In the genomic region with DNA sequence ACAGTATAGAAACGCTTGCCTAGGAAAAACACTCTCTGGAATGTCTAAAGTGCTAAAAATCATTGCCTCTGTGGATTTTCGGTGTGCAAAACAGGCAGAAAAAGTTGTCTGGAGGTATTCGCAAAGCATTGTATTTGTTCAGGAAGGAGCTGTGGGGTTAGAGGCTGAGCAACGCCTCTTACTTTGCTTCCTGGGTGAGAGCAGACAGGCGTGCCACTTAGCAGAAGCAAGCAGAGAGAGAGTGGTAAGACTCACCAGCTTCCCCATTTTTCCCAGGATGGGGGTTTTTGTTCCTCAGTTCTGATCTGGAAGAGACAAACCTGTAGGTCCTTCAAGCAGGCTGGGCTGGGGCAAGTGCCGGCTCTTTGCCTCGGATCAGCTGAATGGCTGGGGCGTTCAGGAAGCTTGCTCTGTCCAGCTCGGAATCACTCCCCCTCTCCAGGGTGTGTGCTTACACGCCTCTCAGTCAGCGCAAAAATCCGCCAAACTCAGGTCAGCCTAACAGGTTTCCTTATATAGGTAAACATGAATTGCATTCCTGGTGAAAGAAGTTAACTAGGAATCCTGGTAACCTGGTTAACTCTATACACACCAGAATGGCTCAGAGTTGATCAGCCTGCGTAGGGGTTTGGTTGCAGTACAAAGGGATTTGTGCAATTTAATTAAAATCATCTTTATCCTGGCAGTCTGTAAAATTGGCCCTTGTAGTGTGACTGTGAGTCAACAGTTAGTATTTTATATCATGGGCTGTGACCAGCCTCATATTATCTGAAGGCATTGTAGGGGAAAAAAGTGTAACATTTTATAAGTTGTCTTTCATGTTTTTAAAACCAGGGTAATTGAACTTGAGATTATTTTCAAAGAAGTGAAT, we compare ENCODE assay signal across 8 cellular contexts.
DNase-seq lines count a peak whose midpoint lies in the region; ATAC-seq and TF ChIP-seq lines count a peak whose summit lies in the region.

No MANE protein-coding gene starts in this region.

- peak overlapping the region; percentile 90 for H3K4me2 ChIP-seq in PC-9

- TF ChIP-seq CTCF in PC-9 (conservative IDR thresholded peaks at IDR 0.05) (no peak), foreskin fibroblast (IDR thresholded peaks at IDR 0.05; ENCODE audit: low read depth, low read length) (no peak), GM20000 (IDR thresholded peaks at IDR 0.05; ENCODE audit: extremely low read depth, missing control alignments) (no peak)

- intact Hi-C loops in PC-9 (cut with micrococcal nuclease; ENCODE audit: unreplicated experiment) = loop anchor here (5.0 kb wide), 1 partner anchor 279 kb away; a partner anchor contains a TSS

- TSS peak; percentile 74 for BruUV-seq in PC-9 (replicated peaks; lab: Mats Ljungman, UMichigan)

- H3K9me2 ChIP-seq in PC-9 (ENCODE audit: insufficient read depth) = no peaks in the 10 kb centered on the region

- H3K27me3 ChIP-seq in PC-9 (ENCODE audit: insufficient read depth, low read depth) (no peaks in the 10 kb centered on the region), neuron (ENCODE audit: insufficient read depth, low read length) (no peaks in the 10 kb centered on the region)

- CTCF ChIA-PET in PC-9 (lab: Charles Lee) = interaction anchor here (0.6 kb wide), 1 partner anchor 844 kb away, joined by 3 read pairs; no protein-coding TSS in a partner anchor

- peak overlapping the region; percentile 73 for H3K27ac ChIP-seq in PC-9

- ATAC-seq in GM21515 (IDR thresholded peaks at IDR 0.05; ENCODE audit: unreplicated experiment) (no peak), HG03571 (IDR thresholded peaks at IDR 0.05; ENCODE audit: unreplicated experiment) (no peak)

- H3K9me3 ChIP-seq in PC-9 (ENCODE audit: insufficient read depth, low read depth) (no peaks in the 10 kb centered on the region), neuron (ENCODE audit: low read length) (no peaks in the 10 kb centered on the region)

- peaks cover 12% of the 10 kb centered on the region; the same call in 1 of the 2 replicates for H3F3A ChIP-seq in PC-9 (ENCODE audit: insufficient read depth, low read depth)

- no peaks in the 10 kb centered on the region for H3K79me2 ChIP-seq in PC-9 (ENCODE audit: low read depth)

- H4K20me1 ChIP-seq in PC-9 (ENCODE audit: insufficient read depth) = no peaks in the 10 kb centered on the region

- H3K4me3 ChIP-seq in PC-9 (peak overlapping the region; percentile 73), foreskin fibroblast (ENCODE audit: low read depth in 1 of 2, low read length in 2 of 2) (peak overlapping the region; percentile 29 to 51), neuron (ENCODE audit: low read length) (peak overlapping the region; percentile 49)

- H2AFZ ChIP-seq in PC-9 (peak overlapping the region; percentile 82), neuron (ENCODE audit: low read depth, low read length) (peak overlapping the region; percentile 31)

- POLR2A ChIA-PET in PC-9 (lab: Charles Lee; ENCODE audit: unreplicated experiment) = interaction anchor here (0.5 kb wide), 1 partner anchor 816 kb away, joined by 8 read pairs; no protein-coding TSS in a partner anchor

- peaks cover 22% of the 10 kb centered on the region for H3K4me1 ChIP-seq in PC-9 (replicated peaks; ENCODE audit: insufficient read depth)
- H3K4me1 ChIP-seq in neuron (ENCODE audit: insufficient read depth, low read length) = peaks cover 12% of the 10 kb centered on the region

- no peaks in the 10 kb centered on the region for H3K36me3 ChIP-seq in PC-9 (ENCODE audit: low read depth)
- no peaks in the 10 kb centered on the region for H3K36me3 ChIP-seq in neuron (ENCODE audit: insufficient read depth, low read length)

- DNase-seq in DMS153 treated with DMSO at 0.1 percent for 48 hours (lab: John Stamatoyannopoulos, UW; ENCODE audit: unreplicated experiment) (peak; percentile 18), PC-9 (peak; percentile 64 to 86), foreskin fibroblast (peak in 1 of 2 donors; percentile 34), GM20000 (ENCODE audit: low spot score) (no peak)
- no peak for DNase-seq in activated T-cell treated with anti-CD3 and anti-CD28 coated beads, Interleukin-2, amount 50 U/mL, for 48 hours

Comparison
In these comparisons a context has a peak if more than half of its experiments do, and no peak if none do; other contexts are left out.
1. DNase-seq: peak in DMS153 treated with DMSO at 0.1 percent for 48 hours (single experiment) and PC-9 (2 of 2); none in activated T-cell treated with anti-CD3 and anti-CD28 coated beads, Interleukin-2, amount 50 U/mL, for 48 hours (0 of 2) and GM20000 (single experiment).
2. Peak in every context shown above with its lines, with median percentiles within 50 percentile points of each other: H3K4me3 ChIP-seq.